In the genomic region with DNA sequence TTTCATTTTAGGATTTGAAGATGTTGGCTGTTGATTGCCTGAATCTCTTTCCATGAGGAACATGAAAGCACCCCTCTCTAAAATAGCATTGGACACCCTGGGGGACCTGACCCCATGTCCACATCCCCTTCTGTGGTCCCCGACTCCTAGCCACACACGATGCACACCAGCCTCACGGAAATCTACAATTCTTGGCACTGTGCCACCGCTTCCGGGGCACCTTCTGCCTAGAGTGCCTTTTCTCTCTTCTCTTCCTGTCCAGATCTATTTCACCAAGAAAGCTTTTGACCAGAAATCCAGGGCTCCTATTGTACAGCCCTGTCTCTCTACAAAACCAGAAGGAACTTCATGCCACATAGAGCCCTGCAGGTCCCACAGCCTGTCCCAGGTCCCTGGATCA, we compare ENCODE assay signal across 15 cellular contexts. TPM values are rescaled to one million over a fixed set of nuclear protein-coding genes. Genes with fewer than 3 reads are reported as not detected.
DNase-seq lines count a peak whose midpoint lies in the region; ATAC-seq, FAIRE-seq and TF ChIP-seq lines count a peak whose summit lies in the region.
"Had no signal": no experiment of that assay in that cellular context is flagged by ENCODE, and none has a peak within 500 bp of the region (broad histone marks: within the 10 kb centered on the region; RNA-seq: fewer than 3 reads in every experiment).

No MANE protein-coding gene starts in this region.

- FAIRE-seq in GM19239 (lab: Jason Lieb, UNC), result no peak
- FAIRE-seq: endometrium had no signal

- H3K4me1 Mint-ChIP-seq in activated CD8-positive, alpha-beta memory T cell treated with anti-CD3 and anti-CD28 coated beads, Interleukin-2, amount 10 ng/mL, durations not matched to agents 7 days and 5 days, result peaks cover 16% of the 10 kb centered on the region

- no peaks in the 10 kb centered on the region for H4K20me1 ChIP-seq in MM.1S (ENCODE audit: insufficient read depth, low read length)

- H3K27me3 ChIP-seq in MM.1S (replicated peaks; ENCODE audit: insufficient read depth, low read length), result no peaks in the 10 kb centered on the region
- H3K27me3 ChIP-seq: hepatocyte had no signal

- no peak overlapping the region for H2AFZ ChIP-seq in MM.1S (ENCODE audit: low read length)
- H2AFZ ChIP-seq: GM23338, hepatocyte had no signal

- peak; percentile 64 for DNase-seq in activated CD8-positive, alpha-beta memory T cell treated with anti-CD3 and anti-CD28 coated beads for 24 hours
- no peak for DNase-seq in activated CD8-positive, alpha-beta memory T cell treated with anti-CD3 and anti-CD28 coated beads, Interleukin-2, amount 10 ng/mL, durations not matched to agents 7 days and 5 days
- DNase-seq in activated CD4-positive, alpha-beta T cell treated with anti-CD3 and anti-CD28 coated beads, Interleukin-2, amount 50 U/mL, for 1 hour, result peak; percentile 3
- DNase-seq in myocyte (ENCODE audit: low read depth) (peak; percentile 7), AML-193 (lab: John Stamatoyannopoulos, UW) (no peak), MM.1S (no peak), GM19239 (ENCODE audit: insufficient read length, low spot score) (no peak)
- DNase-seq: mesenchymal stem cell, NCI-H187 treated with DMSO at 0.1 percent for 48 hours had no signal

- H3K36me3 ChIP-seq in HEK293 (ENCODE audit: control insufficient read depth in 2 of 2, insufficient read depth in 1 of 2, low read length in 2 of 2) (peaks cover 0 to 8% of the 10 kb centered on the region in 2 experiments; a peak in 1 of 3 replicates), MM.1S (replicated peaks; ENCODE audit: insufficient read depth, low read length) (no peaks in the 10 kb centered on the region)

- POLR2A ChIA-PET in HEK293 (lab: Yijun Ruan, JAX), result no interaction called here

- no peak overlapping the region for H3K27ac Mint-ChIP-seq in activated CD8-positive, alpha-beta memory T cell treated with anti-CD3 and anti-CD28 coated beads, Interleukin-2, amount 10 ng/mL, durations not matched to agents 7 days and 5 days
- H3K27ac Mint-ChIP-seq: GM23338, type B pancreatic cell had no signal

- no peaks in the 10 kb centered on the region for H3K9me3 Mint-ChIP-seq in activated CD8-positive, alpha-beta memory T cell treated with anti-CD3 and anti-CD28 coated beads, Interleukin-2, amount 10 ng/mL, durations not matched to agents 7 days and 5 days (ENCODE audit: low read depth)
- H3K9me3 Mint-ChIP-seq: GM23338 had no signal

- H3K27ac ChIP-seq in HEK293 (ENCODE audit: extremely low read depth, low read depth, low read length) (no peak overlapping the region), MM.1S (ENCODE audit: low read length) (no peak overlapping the region)
- H3K27ac ChIP-seq: hepatocyte had no signal

- H3K36me3 Mint-ChIP-seq in activated CD8-positive, alpha-beta memory T cell treated with anti-CD3 and anti-CD28 coated beads, Interleukin-2, amount 10 ng/mL, durations not matched to agents 7 days and 5 days, result no peaks in the 10 kb centered on the region
- H3K36me3 Mint-ChIP-seq: type B pancreatic cell had no signal

- H3F3A ChIP-seq in MM.1S (ENCODE audit: insufficient read depth, low read length), result no peaks in the 10 kb centered on the region

- H3K4me1 ChIP-seq in HEK293 (ENCODE audit: control insufficient read depth, insufficient read depth, low read length) (no peaks in the 10 kb centered on the region), MM.1S (ENCODE audit: low read length) (no peaks in the 10 kb centered on the region)

- H3K4me2 ChIP-seq in MM.1S (ENCODE audit: low read depth, low read length), result no peak overlapping the region
- H3K4me2 ChIP-seq: GM23338, hepatocyte had no signal

- H3K4me3 ChIP-seq in HEK293 (ENCODE audit: low read depth, low read length) (no peak overlapping the region), MM.1S (ENCODE audit: low read length) (no peak overlapping the region)
- H3K4me3 ChIP-seq: GM23338, hepatocyte had no signal

- TF ChIP-seq CTCF in HEK293 (tag by site-specific recombination; IDR thresholded peaks at IDR 0.05) (no peak), MM.1S (IDR thresholded peaks at IDR 0.05; ENCODE audit: low read length) (no peak)

- H3K79me2 ChIP-seq in MM.1S (ENCODE audit: low read length), result no peaks in the 10 kb centered on the region
- H3K79me2 ChIP-seq: hepatocyte had no signal

- H3K9me3 ChIP-seq in HEK293 (ENCODE audit: control insufficient read depth, insufficient read depth, low read depth, low read length), result no peaks in the 10 kb centered on the region
- H3K9me3 ChIP-seq in MM.1S (replicated peaks; ENCODE audit: insufficient read depth, low read length), result no peaks in the 10 kb centered on the region

- no peaks in the 10 kb centered on the region for H3K27me3 Mint-ChIP-seq in activated CD8-positive, alpha-beta memory T cell treated with anti-CD3 and anti-CD28 coated beads, Interleukin-2, amount 10 ng/mL, durations not matched to agents 7 days and 5 days
- H3K27me3 Mint-ChIP-seq: type B pancreatic cell had no signal

- no peak for ATAC-seq in activated CD8-positive, alpha-beta memory T cell treated with anti-CD3 and anti-CD28 coated beads, Interleukin-2, amount 10 ng/mL, durations not matched to agents 7 days and 5 days
- ATAC-seq: GM23338, Panc1 had no signal

- H3K4me3 Mint-ChIP-seq in activated CD8-positive, alpha-beta memory T cell treated with anti-CD3 and anti-CD28 coated beads, Interleukin-2, amount 10 ng/mL, durations not matched to agents 7 days and 5 days, result no peak overlapping the region
- H3K4me3 Mint-ChIP-seq: GM23338, type B pancreatic cell had no signal

- H3K9me2 ChIP-seq in MM.1S (replicated peaks; ENCODE audit: insufficient read depth, low read length), result no peaks in the 10 kb centered on the region

- CTCF ChIA-PET in activated CD8-positive, alpha-beta memory T cell treated with anti-CD3 and anti-CD28 coated beads, Interleukin-2, amount 10 ng/mL, durations not matched to agents 7 days and 5 days (lab: Charles Lee), result interaction anchor here (0.6 kb wide), 1 partner anchor 133 kb away, joined by 3 read pairs; no protein-coding TSS in a partner anchor
- CTCF ChIA-PET in HEK293 (lab: Yijun Ruan, JAX), result interaction anchor here (5.3 kb wide), 1 partner anchor 133 kb away, joined by 98 read pairs; no protein-coding TSS in a partner anchor

- no peak overlapping the region for H3K9ac ChIP-seq in MM.1S (ENCODE audit: low read length)

TF ChIP-seq in HEK293, 187 proteins besides CTCF, POLR2A, EP300 and RAD21:
- TF ChIP-seq ZNF544 (tag by site-specific recombination; IDR thresholded peaks at IDR 0.05) (0 out of 2 replicates have a peak, but pooled peaks have one; percentile 69), ZNF596 (tag by site-specific recombination; IDR thresholded peaks at IDR 0.05) (no peak), ZNF350 (tag by site-specific recombination; IDR thresholded peaks at IDR 0.05) (0 out of 2 replicates have a peak, but pooled peaks have one; percentile 35)

RNA-seq across cellular contexts. Expression of a gene that starts 50.3 kb away (rescaled TPM):
- total RNA-seq in activated CD8-positive, alpha-beta memory T cell treated with anti-CD3 and anti-CD28 coated beads, Interleukin-2, amount 10 ng/mL, durations not matched to agents 7 days and 5 days, result 10 to 100 TPM; 45.3 to 60.5 TPM
- total RNA-seq in myocyte, result 13.3 and 19.8 TPM in 2 replicates
- polyA plus RNA-seq in myocyte (2012), result 5.5 TPM

Comparison
In these comparisons a context has a peak if more than half of its experiments do, and no peak if none do; other contexts are left out.
1. DNase-seq: peak in activated CD8-positive, alpha-beta memory T cell treated with anti-CD3 and anti-CD28 coated beads for 24 hours (single experiment), activated CD4-positive, alpha-beta T cell treated with anti-CD3 and anti-CD28 coated beads, Interleukin-2, amount 50 U/mL, for 1 hour (single experiment) and myocyte (single experiment); none in activated CD8-positive, alpha-beta memory T cell treated with anti-CD3 and anti-CD28 coated beads, Interleukin-2, amount 10 ng/mL, durations not matched to agents 7 days and 5 days (single experiment), AML-193 (0 of 2), MM.1S (single experiment) and GM19239 (single experiment).